Comparison of ENCODE assay signal across 11 cellular contexts in the genomic region with DNA sequence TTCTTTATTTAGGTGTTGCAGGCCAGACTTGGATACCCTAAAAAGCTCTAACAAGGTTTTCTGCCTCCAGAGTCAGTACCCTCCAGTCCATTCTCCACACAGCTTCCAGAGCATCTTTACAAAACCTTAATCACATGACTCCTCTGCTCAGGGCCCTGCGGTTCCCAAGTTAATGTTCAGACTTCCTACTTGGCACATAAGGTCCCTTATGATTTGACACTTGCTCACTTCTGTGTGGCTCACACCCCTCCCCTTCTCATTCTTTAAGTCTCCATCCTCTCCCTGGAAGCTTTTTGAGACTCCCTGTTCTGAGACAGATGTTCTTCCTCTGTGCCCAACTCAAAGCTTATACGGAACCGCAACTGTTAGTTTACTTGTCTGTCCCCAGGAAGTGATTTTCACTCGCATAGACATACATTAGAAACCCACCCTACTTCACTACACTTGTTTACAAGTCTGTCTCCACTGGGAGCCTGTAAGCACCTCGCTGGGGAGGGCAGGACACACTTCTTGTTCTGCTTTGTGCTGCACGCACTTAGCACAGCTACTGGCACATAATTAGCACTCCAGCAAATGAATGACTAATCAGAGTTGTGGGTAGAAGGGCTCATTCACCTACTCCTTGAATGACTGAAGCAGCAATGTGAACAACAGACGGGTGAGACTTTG.
DNase-seq lines count a peak whose midpoint lies in the region; ATAC-seq, FAIRE-seq and TF ChIP-seq lines count a peak whose summit lies in the region.
"Had no signal": no experiment of that assay in that cellular context is flagged by ENCODE, and none has a peak within 500 bp of the region (broad histone marks: within the 10 kb centered on the region; RNA-seq: fewer than 3 reads in every experiment).

No MANE protein-coding gene starts in this region.

- no peaks in the 10 kb centered on the region for H3K9me1 ChIP-seq in K562 (ENCODE audit: control insufficient read depth, insufficient read depth, low read length)

- no peak for TF ChIP-seq CTCF in K562 (IDR thresholded peaks at IDR 0.05 in 2 of 3, conservative IDR thresholded peaks at IDR 0.05 in 1 of 3; ENCODE audit: insufficient read depth in 2 of 3, low read depth in 1 of 3, low read length in 3 of 3)
- no peak for TF ChIP-seq CTCF in GM23338 (conservative IDR thresholded peaks at IDR 0.05; ENCODE audit: low read depth in 2 of 2)

- H3K4me3 ChIP-seq in K562 (no peak overlapping the region), GM23338 (no peak overlapping the region)

- H3K4me2 ChIP-seq in K562 (ENCODE audit: insufficient read depth, low read length): no peak overlapping the region
- H3K4me2 ChIP-seq in GM23338: no peak overlapping the region

- POLR2A ChIA-PET in K562 (lab: Yijun Ruan, JAX): interaction anchor here (0.6 to 0.8 kb wide), 4 partner anchors 17 to 143 kb away, joined by 3 to 5 read pairs (median 3); no protein-coding TSS in a partner anchor

- 10% methylated on average over 7 of the region's 7 CpGs for WGBS in K562 (ENCODE audit: insufficient coverage, low coverage, missing lambda C conversion rate)

- no peaks in the 10 kb centered on the region for H3K79me2 ChIP-seq in K562 (ENCODE audit: control insufficient read depth, insufficient read depth, low read length)
- H3K79me2 ChIP-seq in GM23338 (replicated peaks; ENCODE audit: insufficient read depth): no peaks in the 10 kb centered on the region

- no peak for TF ChIP-seq POLR2A in K562 (conservative IDR thresholded peaks at IDR 0.05)

- H3K36me3 Mint-ChIP-seq in GM23338 (ENCODE audit: low read depth): no peaks in the 10 kb centered on the region

- H3K9ac ChIP-seq in K562 (ENCODE audit: insufficient read depth in 1 of 2, low read depth in 2 of 2, low read length in 2 of 2): no peak overlapping the region

- ATAC-seq in GM18870 (IDR thresholded peaks at IDR 0.05; ENCODE audit: unreplicated experiment) (peak; percentile 58), GM21528 (IDR thresholded peaks at IDR 0.05; ENCODE audit: low FRiP score, unreplicated experiment) (peak; percentile 64), HG03558 (IDR thresholded peaks at IDR 0.05; ENCODE audit: extremely low read depth, unreplicated experiment) (peak; percentile 59), K562 (no peak; the same call in 2 of the 3 replicates), GM23338 (no peak)

- no peaks in the 10 kb centered on the region; the same call in 2 of the 3 replicates for H3K4me1 Mint-ChIP-seq in GM23338

- in situ Hi-C loops in K562 (cut with MboI): no loop called here

- BruUV-seq in K562 (replicated peaks; lab: Mats Ljungman, UMichigan): no TSS peak

- no peak for TF ChIP-seq EP300 in K562 (IDR thresholded peaks at IDR 0.05; ENCODE audit: low read length)

- CTCF ChIA-PET in K562 (lab: Yijun Ruan, JAX; ENCODE audit: low intra/inter-chr PET ratio): no interaction called here

- no peaks in the 10 kb centered on the region for H3K9me3 Mint-ChIP-seq in GM23338

- no peaks in the 10 kb centered on the region for H3F3A ChIP-seq in GM23338 (replicated peaks; ENCODE audit: low read depth)

- no peak for FAIRE-seq in K562 (lab: Jason Lieb, UNC)

- H3K9me2 ChIP-seq in GM23338 (ENCODE audit: insufficient read depth): no peaks in the 10 kb centered on the region

- H3K4me1 ChIP-seq in K562 (replicated peaks in 1 of 2; ENCODE audit: control insufficient read depth in 2 of 2, insufficient read depth in 2 of 2, low read length in 2 of 2): peaks cover 0 to 4% of the 10 kb centered on the region in 2 experiments; a peak in 1 of 5 replicates
- H3K4me1 ChIP-seq in GM23338 (ENCODE audit: insufficient read depth): no peaks in the 10 kb centered on the region

- H3K9me3 ChIP-seq in K562 (replicated peaks; ENCODE audit: control insufficient read depth, insufficient read depth, low read depth, low read length): no peaks in the 10 kb centered on the region

- H3K4me3 Mint-ChIP-seq in GM23338: no peak overlapping the region

- H4K20me1 ChIP-seq in K562 (replicated peaks; ENCODE audit: control insufficient read depth, insufficient read depth, low read length): no peaks in the 10 kb centered on the region
- no peaks in the 10 kb centered on the region for H4K20me1 ChIP-seq in GM23338 (replicated peaks; ENCODE audit: insufficient read depth)

- intact Hi-C loops in K562 (cut with micrococcal nuclease): no loop called here

- H3K27me3 ChIP-seq in K562 (ENCODE audit: control insufficient read depth in 2 of 2, insufficient read depth in 2 of 2, low read length in 2 of 2) (peaks cover 7 to 16% of the 10 kb centered on the region in 2 experiments; a peak in 4 of 5 replicates), GM23338 (ENCODE audit: insufficient read depth) (no peaks in the 10 kb centered on the region)

- no peak for TF ChIP-seq RAD21 in K562 (CRISPR knock-in tag; conservative IDR thresholded peaks at IDR 0.05 in 1 of 2, IDR thresholded peaks at IDR 0.05 in 1 of 2)

- no peak overlapping the region for H3K27ac Mint-ChIP-seq in GM23338

- H3K36me3 ChIP-seq in K562 (ENCODE audit: control insufficient read depth, insufficient read depth, low read length): no peaks in the 10 kb centered on the region
- no peaks in the 10 kb centered on the region for H3K36me3 ChIP-seq in GM23338 (ENCODE audit: insufficient read depth)

- no peak for DNase-seq in K562 (ENCODE audit: extremely low read depth in 1 of 4, low spot score in 3 of 4)
- DNase-seq in SW 1271 (lab: John Stamatoyannopoulos, UW): no peak
- no peak for DNase-seq in occipital lobe (lab: John Stamatoyannopoulos, UW)
- no peak for DNase-seq in stimulated activated CD4-positive, alpha-beta T cell treated with anti-CD3 and anti-CD28 coated beads, Interleukin-4, amount 100 ng/mL, for 1 hour
- DNase-seq in GM23338 (ENCODE audit: low spot score): no peak
- DNase-seq: erythroblast, KG1, retina had no signal

- H2AFZ ChIP-seq in K562 (ENCODE audit: low read depth, low read length) (0 out of 2 replicates have a peak overlapping the region, but pooled peaks have one; percentile 11), GM23338 (no peak overlapping the region)

- no peak overlapping the region for H3K27ac ChIP-seq in K562 (ENCODE audit: extremely low read depth, low read depth, low read length)
- no peak overlapping the region for H3K27ac ChIP-seq in GM23338 (ENCODE audit: low read depth)

- H3K27me3 Mint-ChIP-seq in GM23338 (ENCODE audit: insufficient read depth, low read depth, poor library complexity): peaks cover 2% of the 10 kb centered on the region

TF ChIP-seq in K562, 482 proteins besides CTCF, POLR2A, EP300 and RAD21:
- TF ChIP-seq HDAC6 (IDR thresholded peaks at IDR 0.05; ENCODE audit: low read depth, low read length): no peak
- TF ChIP-seq, protein P1, sequence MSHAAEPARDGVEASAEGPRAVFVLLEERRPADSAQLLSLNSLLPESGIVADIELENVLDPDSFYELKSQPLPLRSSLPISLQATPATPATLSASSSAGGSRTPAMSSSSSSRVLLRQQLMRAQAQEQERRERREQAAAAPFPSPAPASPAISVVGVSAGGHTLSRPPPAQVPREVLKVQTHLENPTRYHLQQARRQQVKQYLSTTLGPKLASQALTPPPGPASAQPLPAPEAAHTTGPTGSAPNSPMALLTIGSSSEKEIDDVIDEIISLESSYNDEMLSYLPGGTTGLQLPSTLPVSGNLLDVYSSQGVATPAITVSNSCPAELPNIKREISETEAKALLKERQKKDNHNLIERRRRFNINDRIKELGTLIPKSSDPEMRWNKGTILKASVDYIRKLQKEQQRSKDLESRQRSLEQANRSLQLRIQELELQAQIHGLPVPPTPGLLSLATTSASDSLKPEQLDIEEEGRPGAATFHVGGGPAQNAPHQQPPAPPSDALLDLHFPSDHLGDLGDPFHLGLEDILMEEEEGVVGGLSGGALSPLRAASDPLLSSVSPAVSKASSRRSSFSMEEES (CRISPR knock-in tag; IDR thresholded peaks at IDR 0.05): peak; percentile 76
TF ChIP-seq in K562: peak in this region for 1.

TF ChIP-seq in GM23338, 12 proteins besides CTCF, POLR2A, EP300 and RAD21 (continues in another document):
- TF ChIP-seq EZH2phosphoT487 (IDR thresholded peaks at IDR 0.05; ENCODE audit: unreplicated experiment) (no peak), POLR2AphosphoS5 (IDR thresholded peaks at IDR 0.05; ENCODE audit: low read depth) (no peak), JUNB (IDR thresholded peaks at IDR 0.05; ENCODE audit: unreplicated experiment) (no peak), NANOG (IDR thresholded peaks at IDR 0.05; ENCODE audit: borderline replicate concordance) (no peak), ZNF331 (CRISPR knock-in tag; IDR thresholded peaks at IDR 0.05; ENCODE audit: low read depth) (no peak), EZH2 (IDR thresholded peaks at IDR 0.05; ENCODE audit: low read depth, unreplicated experiment) (no peak), STAT1 (IDR thresholded peaks at IDR 0.05; ENCODE audit: unreplicated experiment) (no peak)
- TF ChIP-seq, protein P2, sequence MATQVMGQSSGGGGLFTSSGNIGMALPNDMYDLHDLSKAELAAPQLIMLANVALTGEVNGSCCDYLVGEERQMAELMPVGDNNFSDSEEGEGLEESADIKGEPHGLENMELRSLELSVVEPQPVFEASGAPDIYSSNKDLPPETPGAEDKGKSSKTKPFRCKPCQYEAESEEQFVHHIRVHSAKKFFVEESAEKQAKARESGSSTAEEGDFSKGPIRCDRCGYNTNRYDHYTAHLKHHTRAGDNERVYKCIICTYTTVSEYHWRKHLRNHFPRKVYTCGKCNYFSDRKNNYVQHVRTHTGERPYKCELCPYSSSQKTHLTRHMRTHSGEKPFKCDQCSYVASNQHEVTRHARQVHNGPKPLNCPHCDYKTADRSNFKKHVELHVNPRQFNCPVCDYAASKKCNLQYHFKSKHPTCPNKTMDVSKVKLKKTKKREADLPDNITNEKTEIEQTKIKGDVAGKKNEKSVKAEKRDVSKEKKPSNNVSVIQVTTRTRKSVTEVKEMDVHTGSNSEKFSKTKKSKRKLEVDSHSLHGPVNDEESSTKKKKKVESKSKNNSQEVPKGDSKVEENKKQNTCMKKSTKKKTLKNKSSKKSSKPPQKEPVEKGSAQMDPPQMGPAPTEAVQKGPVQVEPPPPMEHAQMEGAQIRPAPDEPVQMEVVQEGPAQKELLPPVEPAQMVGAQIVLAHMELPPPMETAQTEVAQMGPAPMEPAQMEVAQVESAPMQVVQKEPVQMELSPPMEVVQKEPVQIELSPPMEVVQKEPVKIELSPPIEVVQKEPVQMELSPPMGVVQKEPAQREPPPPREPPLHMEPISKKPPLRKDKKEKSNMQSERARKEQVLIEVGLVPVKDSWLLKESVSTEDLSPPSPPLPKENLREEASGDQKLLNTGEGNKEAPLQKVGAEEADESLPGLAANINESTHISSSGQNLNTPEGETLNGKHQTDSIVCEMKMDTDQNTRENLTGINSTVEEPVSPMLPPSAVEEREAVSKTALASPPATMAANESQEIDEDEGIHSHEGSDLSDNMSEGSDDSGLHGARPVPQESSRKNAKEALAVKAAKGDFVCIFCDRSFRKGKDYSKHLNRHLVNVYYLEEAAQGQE (IDR thresholded peaks at IDR 0.05; ENCODE audit: unreplicated experiment): no peak

Comparison
In these comparisons a context has a peak if more than half of its experiments do, and no peak if none do; other contexts are left out.
1. ATAC-seq: peak in GM18870 (single experiment), GM21528 (single experiment) and HG03558 (single experiment); none in K562 (single experiment) and GM23338 (single experiment).